Comparison of ENCODE assay signal across 17 cellular contexts in genomic region chr13:40137400-40137799, GRCh38.
A peak's percentile ranks its signal among the peaks of the same experiment; 100 is the strongest.
DNase-seq lines count a peak whose midpoint lies in the region; FAIRE-seq and TF ChIP-seq lines count a peak whose summit lies in the region.
"Had no signal": no experiment of that assay in that cellular context is flagged by ENCODE, and none has a peak within 500 bp of the region (broad histone marks: within the 10 kb centered on the region; RNA-seq: fewer than 3 reads in every experiment).

No MANE protein-coding gene starts in this region.

- intact Hi-C loops in activated CD4-positive, alpha-beta T cell treated with anti-CD3 and anti-CD28 coated beads, Interleukin-2, amount 10 ng/mL, durations not matched to agents 24 days and 14 days (cut with micrococcal nuclease): no loop called here
- intact Hi-C loops in kidney (cut with DNase I): no loop called here

- no peak overlapping the region for H3K18ac ChIP-seq in mesendoderm (ENCODE audit: low read length)

- H3K23ac ChIP-seq in mesendoderm (ENCODE audit: low read length): no peak overlapping the region

- CTCF ChIA-PET in RWPE1 (lab: Yijun Ruan, JAX): interaction anchor here (0.6 to 0.7 kb wide), 3 partner anchors 23 to 339 kb away, joined by 3 read pairs; no protein-coding TSS in a partner anchor

- H3K79me2 ChIP-seq in mesendoderm (ENCODE audit: control insufficient read depth, insufficient read depth, low read length): no peaks in the 10 kb centered on the region

- H3K4me3 ChIP-seq in skeletal muscle satellite cell (ENCODE audit: low read length): no peak overlapping the region
- no peak overlapping the region for H3K4me3 ChIP-seq in kidney (ENCODE audit: low read length in 2 of 2)
- no peak overlapping the region for H3K4me3 ChIP-seq in mesendoderm (ENCODE audit: low read length)
- H3K4me3 ChIP-seq: BLaER1 treated with 17β-estradiol and CSF1 and Interleukin-3, amounts not matched to agents 10 nM and 100 nM; MG63 had no signal

- no peak for TF ChIP-seq CTCF in kidney (IDR thresholded peaks at IDR 0.05; ENCODE audit: borderline replicate concordance, extremely low read depth, insufficient read depth)
- no peak for TF ChIP-seq CTCF in RWPE1 (conservative IDR thresholded peaks at IDR 0.05; ENCODE audit: low read depth)

- no peak overlapping the region for H3K4ac ChIP-seq in mesendoderm (ENCODE audit: low read depth, low read length)

- WGBS in mesendoderm (ENCODE audit: extremely low coverage, insufficient coverage, low lambda C conversion rate): no CpG with 5 or more reads among the region's 6 CpGs

- H3K36me3 ChIP-seq in skeletal muscle satellite cell (ENCODE audit: insufficient read depth, low read length) (no peaks in the 10 kb centered on the region), kidney (ENCODE audit: control insufficient read depth in 1 of 2, insufficient read depth in 2 of 2, low read length in 2 of 2) (no peaks in the 10 kb centered on the region), mesendoderm (ENCODE audit: control insufficient read depth, insufficient read depth, low read length) (no peaks in the 10 kb centered on the region)
- H3K36me3 ChIP-seq: BLaER1 treated with 17β-estradiol and CSF1 and Interleukin-3, amounts not matched to agents 10 nM and 100 nM; MG63 had no signal

- no peak overlapping the region for H3K4me3 Mint-ChIP-seq in activated CD4-positive, alpha-beta T cell treated with anti-CD3 and anti-CD28 coated beads, Interleukin-2, amount 10 ng/mL, durations not matched to agents 24 days and 14 days

- no peaks in the 10 kb centered on the region for H3K79me1 ChIP-seq in mesendoderm (ENCODE audit: low read length)

- H3K27ac ChIP-seq in kidney (ENCODE audit: low read depth in 2 of 2, low read length in 2 of 2): no peak overlapping the region
- no peak overlapping the region for H3K27ac ChIP-seq in mesendoderm (ENCODE audit: low read depth, low read length)
- H3K27ac ChIP-seq in RWPE1: no peak overlapping the region
- H3K27ac ChIP-seq: BLaER1 treated with 17β-estradiol and CSF1 and Interleukin-3, amounts not matched to agents 10 nM and 100 nM; KMS-11 had no signal

- no peak overlapping the region for H4K5ac ChIP-seq in mesendoderm (ENCODE audit: low read length)

- H2BK120ac ChIP-seq in mesendoderm (ENCODE audit: low read depth, low read length): no peak overlapping the region

- H3K9me3 ChIP-seq in skeletal muscle satellite cell (replicated peaks; ENCODE audit: low read length) (no peaks in the 10 kb centered on the region), kidney (ENCODE audit: control insufficient read depth in 1 of 2, low read length in 2 of 2) (no peaks in the 10 kb centered on the region)
- H3K9me3 ChIP-seq: BLaER1 treated with 17β-estradiol and CSF1 and Interleukin-3, amounts not matched to agents 10 nM and 100 nM; MG63 had no signal

- no peak overlapping the region for H2AK5ac ChIP-seq in mesendoderm (ENCODE audit: low read length)

- no peak overlapping the region for H3K56ac ChIP-seq in mesendoderm (ENCODE audit: low read length)

- H2BK15ac ChIP-seq in mesendoderm (replicated peaks; ENCODE audit: low read depth): no peak overlapping the region

- H3K4me1 ChIP-seq in skeletal muscle satellite cell (ENCODE audit: control insufficient read depth, insufficient read depth, low read length) (peaks cover 30% of the 10 kb centered on the region), kidney (ENCODE audit: control insufficient read depth in 1 of 2, insufficient read depth in 1 of 2, low read depth in 1 of 2, low read length in 2 of 2) (no peaks in the 10 kb centered on the region), mesendoderm (ENCODE audit: control insufficient read depth, low read depth, low read length) (no peaks in the 10 kb centered on the region)
- H3K4me1 ChIP-seq: BLaER1 treated with 17β-estradiol and CSF1 and Interleukin-3, amounts not matched to agents 10 nM and 100 nM had no signal

- H3K27me3 ChIP-seq in skeletal muscle satellite cell (ENCODE audit: control insufficient read depth, insufficient read depth, low read length): no peaks in the 10 kb centered on the region
- H3K27me3 ChIP-seq in mesendoderm (ENCODE audit: insufficient read depth, low read length, poor library complexity): no peaks in the 10 kb centered on the region
- H3K27me3 ChIP-seq: BLaER1 treated with 17β-estradiol and CSF1 and Interleukin-3, amounts not matched to agents 10 nM and 100 nM; MG63 had no signal

- H4K8ac ChIP-seq in mesendoderm (ENCODE audit: low read depth, low read length): no peak overlapping the region

- no peaks in the 10 kb centered on the region for H3K27me3 Mint-ChIP-seq in activated CD4-positive, alpha-beta T cell treated with anti-CD3 and anti-CD28 coated beads, Interleukin-2, amount 10 ng/mL, durations not matched to agents 24 days and 14 days

- H3K9me3 Mint-ChIP-seq in activated CD4-positive, alpha-beta T cell treated with anti-CD3 and anti-CD28 coated beads, Interleukin-2, amount 10 ng/mL, durations not matched to agents 24 days and 14 days: peaks cover 14% of the 10 kb centered on the region

- FAIRE-seq in kidney (lab: Jason Lieb, UNC): no peak

- H3K4me2 ChIP-seq in skeletal muscle satellite cell (ENCODE audit: low read length) (peak overlapping the region; percentile 1), mesendoderm (ENCODE audit: low read length) (no peak overlapping the region)
- H3K4me2 ChIP-seq: BLaER1 treated with 17β-estradiol and CSF1 and Interleukin-3, amounts not matched to agents 10 nM and 100 nM; KMS-11 had no signal

- H3K36me3 Mint-ChIP-seq in activated CD4-positive, alpha-beta T cell treated with anti-CD3 and anti-CD28 coated beads, Interleukin-2, amount 10 ng/mL, durations not matched to agents 24 days and 14 days (ENCODE audit: low read depth): no peaks in the 10 kb centered on the region

- no peak overlapping the region for H2BK5ac ChIP-seq in mesendoderm (ENCODE audit: low read length)

- H3K4me1 Mint-ChIP-seq in activated CD4-positive, alpha-beta T cell treated with anti-CD3 and anti-CD28 coated beads, Interleukin-2, amount 10 ng/mL, durations not matched to agents 24 days and 14 days: peaks cover 15% of the 10 kb centered on the region

- H3K9ac ChIP-seq in skeletal muscle satellite cell (ENCODE audit: low read depth, low read length): no peak overlapping the region
- H3K9ac ChIP-seq in kidney (ENCODE audit: low read length in 2 of 2): no peak overlapping the region
- H3K9ac ChIP-seq in mesendoderm (ENCODE audit: low read length): no peak overlapping the region
- H3K9ac ChIP-seq: BLaER1 treated with 17β-estradiol and CSF1 and Interleukin-3, amounts not matched to agents 10 nM and 100 nM; KMS-11 had no signal

- no peak overlapping the region for H3K27ac Mint-ChIP-seq in activated CD4-positive, alpha-beta T cell treated with anti-CD3 and anti-CD28 coated beads, Interleukin-2, amount 10 ng/mL, durations not matched to agents 24 days and 14 days

- DNase-seq in activated CD4-positive, alpha-beta T cell treated with anti-CD3 and anti-CD28 coated beads for 48 hours: peak; percentile 26
- DNase-seq in activated CD4-positive, alpha-beta T cell treated with anti-CD3 and anti-CD28 coated beads, Interleukin-2, amount 10 ng/mL, durations not matched to agents 24 days and 14 days: no peak
- DNase-seq in stimulated activated CD4-positive, alpha-beta T cell treated with anti-CD3 and anti-CD28 coated beads, Interleukin-1b, Interleukin-23, amount 100 ng/mL, for 48 hours: peak; percentile 15
- no peak for DNase-seq in stimulated activated CD4-positive, alpha-beta T cell treated with anti-CD3 and anti-CD28 coated beads, Interleukin-12 subunit alpha, Interleukin-12 subunit beta, amount 100 ng/mL, for 4 hours
- DNase-seq in kidney (no peak), mesendoderm (no peak), RWPE1 (ENCODE audit: low spot score) (no peak)
- DNase-seq: DMS 273 treated with DMSO at 0.1 percent for 48 hours, MG63, NCI-H1092 treated with DMSO at 0.1 percent for 48 hours, NCI-H1694, NCI-H2107, NCI-H226, PC-3 had no signal

- POLR2A ChIA-PET in RWPE1 (lab: Yijun Ruan, JAX; ENCODE audit: low non-redundant PET): no interaction called here

Comparison
In these comparisons a context has a peak if more than half of its experiments do, and no peak if none do; other contexts are left out.
1. DNase-seq: peak in activated CD4-positive, alpha-beta T cell treated with anti-CD3 and anti-CD28 coated beads for 48 hours (single experiment) and stimulated activated CD4-positive, alpha-beta T cell treated with anti-CD3 and anti-CD28 coated beads, Interleukin-1b, Interleukin-23, amount 100 ng/mL, for 48 hours (single experiment); none in activated CD4-positive, alpha-beta T cell treated with anti-CD3 and anti-CD28 coated beads, Interleukin-2, amount 10 ng/mL, durations not matched to agents 24 days and 14 days (single experiment), stimulated activated CD4-positive, alpha-beta T cell treated with anti-CD3 and anti-CD28 coated beads, Interleukin-12 subunit alpha, Interleukin-12 subunit beta, amount 100 ng/mL, for 4 hours (single experiment), kidney (single experiment), mesendoderm (single experiment) and RWPE1 (single experiment).